In the genomic region with DNA sequence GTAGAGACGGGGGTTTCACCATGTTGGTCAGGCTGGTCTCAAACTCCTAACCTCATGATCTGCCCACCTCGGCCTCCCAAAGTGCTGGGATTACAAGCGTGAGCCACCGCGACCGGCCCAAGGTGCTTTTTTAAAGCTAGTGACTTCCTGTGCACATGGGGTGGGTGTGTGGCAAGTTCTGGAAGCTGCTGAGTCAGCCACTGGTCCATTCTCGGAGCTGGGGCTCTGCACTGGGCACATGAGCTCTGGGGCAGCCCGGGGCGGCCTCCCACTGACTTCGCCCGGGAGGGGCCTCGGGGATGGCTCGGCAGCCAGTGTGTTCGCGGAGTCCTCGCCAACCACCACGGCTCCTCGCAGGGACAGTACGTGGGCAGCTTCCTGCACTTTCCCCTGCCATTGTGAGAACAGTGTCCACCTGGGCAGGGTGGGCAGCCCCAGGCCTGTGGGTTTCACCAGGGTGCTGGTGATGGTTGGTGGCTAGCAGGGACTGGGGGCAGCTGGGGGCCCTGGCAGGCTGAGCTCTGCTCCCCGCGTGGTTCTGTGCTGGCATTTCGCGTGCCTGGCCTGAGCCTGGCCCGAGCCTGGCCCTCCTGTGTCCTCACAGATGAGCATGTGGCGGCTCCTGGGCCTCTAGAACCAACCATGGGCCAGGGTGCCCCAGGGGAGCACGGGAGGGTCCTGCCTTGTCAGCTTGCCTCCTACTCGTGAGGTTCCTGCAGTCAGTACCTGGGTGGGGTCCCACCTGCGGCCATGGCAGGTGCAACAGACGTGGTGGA, we compare ENCODE assay signal across 24 cellular contexts. TPM values are rescaled to one million over a fixed set of nuclear protein-coding genes. Genes with fewer than 3 reads are reported as not detected.
"Had no signal": no experiment of that assay in that cellular context is flagged by ENCODE, and none has a peak within 500 bp of the region (broad histone marks: within the 10 kb centered on the region; RNA-seq: fewer than 3 reads in every experiment).

No MANE protein-coding gene starts in this region.

- H3K27ac Mint-ChIP-seq: activated B cell treated with CpG ODN at 0.5 μM for 24 hours; activated naive CD4-positive, alpha-beta T cell treated with anti-CD3 and anti-CD28 coated beads for 36 hours; activated naive CD8-positive, alpha-beta T cell treated with anti-CD3 and anti-CD28 coated beads for 36 hours; effector memory CD8-positive, alpha-beta T cell; immature natural killer cell; T-helper 2 cell treated with Interferon-gamma antibody and Interleukin-4, amounts not matched to agents 5 μg/mL and 100 μg/mL, for 36 hours had no signal

- ATAC-seq: body of pancreas; effector memory CD8-positive, alpha-beta T cell; gastroesophageal sphincter; naive thymus-derived CD4-positive, alpha-beta T cell; right cardiac atrium had no signal

- H3K27me3 Mint-ChIP-seq: activated B cell treated with CpG ODN at 0.5 μM for 24 hours; activated naive CD8-positive, alpha-beta T cell treated with anti-CD3 and anti-CD28 coated beads for 36 hours; effector memory CD8-positive, alpha-beta T cell; naive thymus-derived CD4-positive, alpha-beta T cell had no signal

- H3K4me1 Mint-ChIP-seq: activated naive CD8-positive, alpha-beta T cell treated with anti-CD3 and anti-CD28 coated beads for 36 hours; immature natural killer cell; naive thymus-derived CD4-positive, alpha-beta T cell had no signal

- H3K9me3 Mint-ChIP-seq: activated B cell treated with CpG ODN at 0.5 μM for 24 hours; activated naive CD4-positive, alpha-beta T cell treated with anti-CD3 and anti-CD28 coated beads for 36 hours; activated naive CD8-positive, alpha-beta T cell treated with anti-CD3 and anti-CD28 coated beads for 36 hours; effector memory CD8-positive, alpha-beta T cell; immature natural killer cell; naive thymus-derived CD4-positive, alpha-beta T cell; T-helper 2 cell treated with Interferon-gamma antibody and Interleukin-4, amounts not matched to agents 5 μg/mL and 100 μg/mL, for 36 hours had no signal

- H3K4me3 Mint-ChIP-seq: activated B cell treated with CpG ODN at 0.5 μM for 24 hours; activated naive CD4-positive, alpha-beta T cell treated with anti-CD3 and anti-CD28 coated beads for 36 hours; activated naive CD8-positive, alpha-beta T cell treated with anti-CD3 and anti-CD28 coated beads for 36 hours; effector memory CD8-positive, alpha-beta T cell; immature natural killer cell; naive thymus-derived CD4-positive, alpha-beta T cell; T-helper 2 cell treated with Interferon-gamma antibody and Interleukin-4, amounts not matched to agents 5 μg/mL and 100 μg/mL, for 36 hours had no signal

- H3K36me3 Mint-ChIP-seq: immature natural killer cell; naive thymus-derived CD4-positive, alpha-beta T cell had no signal

- H3K4me3 ChIP-seq: adrenal gland, body of pancreas, coronary artery, gastroesophageal sphincter, spleen, suprapubic skin, tibial artery had no signal

- H3K27me3 ChIP-seq: adrenal gland, body of pancreas, gastroesophageal sphincter, spleen, suprapubic skin, tibial artery had no signal

- H3K9me3 ChIP-seq: adrenal gland, body of pancreas, gastroesophageal sphincter, spleen, suprapubic skin, tibial artery had no signal

- H3K27ac ChIP-seq: adrenal gland, body of pancreas, coronary artery, gastroesophageal sphincter, spleen, suprapubic skin, tibial artery had no signal

- DNase-seq: activated B cell treated with CpG ODN at 0.5 μM for 24 hours; activated CD4-positive, alpha-beta T cell treated with anti-CD3 and anti-CD28 coated beads, Interleukin-2, amount 50 U/mL, for 48 hours; activated CD8-positive, alpha-beta memory T cell treated with anti-CD3 and anti-CD28 coated beads for 24 hours; activated effector memory CD4-positive, alpha-beta T cell treated with anti-CD3 and anti-CD28 coated beads, Interleukin-2, amount 50 U/mL, for 16 hours; activated naive CD4-positive, alpha-beta T cell treated with anti-CD3 and anti-CD28 coated beads for 36 hours; activated naive CD8-positive, alpha-beta T cell treated with anti-CD3 and anti-CD28 coated beads for 36 hours; adrenal gland; aorta; body of pancreas; effector memory CD8-positive, alpha-beta T cell; erythroblast; hippocampal formation; immature natural killer cell; midbrain; occipital lobe; right cardiac atrium; spleen; stimulated activated naive CD4-positive, alpha-beta T cell; tibial artery had no signal

RNA-seq across cellular contexts. Expression of a gene that starts 12.2 kb away (rescaled TPM):
- polyA plus RNA-seq: immature natural killer cell; naive thymus-derived CD4-positive, alpha-beta T cell had no signal
